ENCODE assay signal across 13 cellular contexts in genomic region chr6:134446228-134446848, GRCh38.
DNase-seq lines count a peak whose midpoint lies in the region; ATAC-seq and TF ChIP-seq lines count a peak whose summit lies in the region.
"Had no signal": no experiment of that assay in that cellular context is flagged by ENCODE, and none has a peak within 500 bp of the region (broad histone marks: within the 10 kb centered on the region; RNA-seq: fewer than 3 reads in every experiment).

No MANE protein-coding gene starts in this region.

- H3K4me1 ChIP-seq in mammary epithelial cell (ENCODE audit: insufficient read depth, low read length), result peaks cover 23% of the 10 kb centered on the region

- H3K9me3 Mint-ChIP-seq in MCF 10A (ENCODE audit: unreplicated experiment) (no peaks in the 10 kb centered on the region), T-cell (no peaks in the 10 kb centered on the region)
- H3K9me3 Mint-ChIP-seq: stimulated activated naive CD8-positive, alpha-beta T cell treated with anti-CD3 and anti-CD28 coated beads, Interleukin-15, amount 100 ng/mL, for 72 hours had no signal

- POLR2A ChIA-PET in MCF 10A (lab: Yijun Ruan, JAX) (interaction anchor here (0.7 to 0.8 kb wide), 2 partner anchors 9 to 70 kb away, joined by 3 to 4 read pairs; no protein-coding TSS in a partner anchor), T-cell (lab: Charles Lee) (no interaction called here)

- CTCF ChIA-PET in mammary epithelial cell (lab: Charles Lee; ENCODE audit: low non-redundant PET) (no interaction called here), MCF 10A (lab: Yijun Ruan, JAX) (interaction anchor here (0.6 kb wide), 1 partner anchor 50 kb away, joined by 3 read pairs; no protein-coding TSS in a partner anchor), T-cell (lab: Charles Lee) (no interaction called here)

- H3K4me2 ChIP-seq in mammary epithelial cell (ENCODE audit: insufficient read depth, low read depth, low read length), result no peak overlapping the region

- peak overlapping the region; percentile 94 for H3K27ac ChIP-seq in mammary epithelial cell (ENCODE audit: insufficient read depth, low read depth, low read length)

- H3K27ac Mint-ChIP-seq in MCF 10A (ENCODE audit: low read depth, unreplicated experiment) (no peak overlapping the region), T-cell (no peak overlapping the region)

- H3K79me2 ChIP-seq in mammary epithelial cell (ENCODE audit: insufficient read depth, low read length), result no peaks in the 10 kb centered on the region

- in situ Hi-C loops in mammary epithelial cell (cut with MboI; ENCODE audit: low sequenced_read_pairs in 2 of 2), result loop anchor here in 1 of 2 donors (25.0 kb wide), 1 partner anchor 366 kb away; no protein-coding TSS in a partner anchor

- no peak for ATAC-seq in GM19452 (IDR thresholded peaks at IDR 0.05; ENCODE audit: unreplicated experiment)
- no peak for ATAC-seq in T-cell (replicated peaks in 1 of 4)
- ATAC-seq: GM12878; stimulated activated naive CD8-positive, alpha-beta T cell treated with anti-CD3 and anti-CD28 coated beads, Interleukin-15, amount 100 ng/mL, for 72 hours had no signal

- no peaks in the 10 kb centered on the region for H3K27me3 ChIP-seq in mammary epithelial cell (ENCODE audit: insufficient read depth, low read length)

- no peaks in the 10 kb centered on the region for H3K36me3 ChIP-seq in mammary epithelial cell (ENCODE audit: insufficient read depth, low read length)

- dilution Hi-C loops in mammary epithelial cell (cut with HindIII; ENCODE audit: low sequenced_read_pairs), result no loop called here

- H3K9me3 ChIP-seq in mammary epithelial cell (replicated peaks; ENCODE audit: insufficient read depth, low read length), result no peaks in the 10 kb centered on the region

- H3K4me3 Mint-ChIP-seq in MCF 10A (ENCODE audit: unreplicated experiment), result no peak overlapping the region
- no peak overlapping the region for H3K4me3 Mint-ChIP-seq in T-cell
- H3K4me3 Mint-ChIP-seq: stimulated activated naive CD8-positive, alpha-beta T cell treated with anti-CD3 and anti-CD28 coated beads, Interleukin-15, amount 100 ng/mL, for 72 hours had no signal

- no peak overlapping the region for H3K4me3 ChIP-seq in mammary epithelial cell (replicated peaks in 1 of 3; ENCODE audit: insufficient read depth in 1 of 3, low read depth in 2 of 3, low read length in 3 of 3)
- H3K4me3 ChIP-seq: GM12878 had no signal

- H2AFZ ChIP-seq in mammary epithelial cell (ENCODE audit: low read depth, low read length), result no peak overlapping the region

- H3K4me1 Mint-ChIP-seq in MCF 10A (ENCODE audit: insufficient read depth, unreplicated experiment) (peaks cover 13% of the 10 kb centered on the region), T-cell (peaks cover 0 to 6% (median 3%) of the 10 kb centered on the region in 3 donors)

- intact Hi-C loops in mammary epithelial cell (cut with micrococcal nuclease) (no loop called here), MCF 10A (cut with micrococcal nuclease) (no loop called here)

- DNase-seq in mammary epithelial cell (no peak), MCF 10A (ENCODE audit: unreplicated experiment) (no peak), amniotic stem cell (lab: John Stamatoyannopoulos, UW) (peak; percentile 55), globus pallidus (ENCODE audit: low spot score) (peak; percentile 86), ureter (ENCODE audit: low spot score) (peak; percentile 48), cerebellum (ENCODE audit: low spot score) (no peak), T-cell (no peak)
- DNase-seq: activated effector memory CD4-positive, alpha-beta T cell treated with Interleukin-2 at 50 U/mL for 16 hours; AML-193; NCI-H2081 treated with DMSO at 0.1 percent for 48 hours; stimulated activated naive CD8-positive, alpha-beta T cell treated with anti-CD3 and anti-CD28 coated beads, Interleukin-15, amount 100 ng/mL, for 72 hours had no signal

- no peaks in the 10 kb centered on the region for H4K20me1 ChIP-seq in mammary epithelial cell (ENCODE audit: insufficient read depth, low read length)

- H3K27me3 Mint-ChIP-seq in MCF 10A (ENCODE audit: insufficient read depth, unreplicated experiment) (no peaks in the 10 kb centered on the region), T-cell (no peaks in the 10 kb centered on the region)
- H3K27me3 Mint-ChIP-seq: stimulated activated naive CD8-positive, alpha-beta T cell treated with anti-CD3 and anti-CD28 coated beads, Interleukin-15, amount 100 ng/mL, for 72 hours had no signal

- BruUV-seq in mammary epithelial cell (replicated peaks; lab: Mats Ljungman, UMichigan), result no TSS peak
- no TSS peak for BruUV-seq in MCF 10A (replicated peaks; lab: Mats Ljungman, UMichigan)

- TF ChIP-seq CTCF in mammary epithelial cell (conservative IDR thresholded peaks at IDR 0.05 in 1 of 2, IDR thresholded peaks at IDR 0.05 in 1 of 2; ENCODE audit: extremely low read depth in 1 of 2, insufficient read depth in 1 of 2, low read depth in 1 of 2, low read length in 2 of 2) (no peak), MCF 10A (IDR thresholded peaks at IDR 0.05; ENCODE audit: unreplicated experiment) (no peak)

- no peaks in the 10 kb centered on the region for H3K36me3 Mint-ChIP-seq in MCF 10A (ENCODE audit: insufficient read depth, unreplicated experiment)
- no peaks in the 10 kb centered on the region for H3K36me3 Mint-ChIP-seq in T-cell

- WGBS in mammary epithelial cell (ENCODE audit: low coverage, missing lambda C conversion rate), result 79% methylated on average over 6 of the region's 6 CpGs

- H3K9ac ChIP-seq in mammary epithelial cell (ENCODE audit: insufficient read depth, low read length), result no peak overlapping the region

Comparison
In these comparisons a context has a peak if more than half of its experiments do, and no peak if none do; other contexts are left out.
1. DNase-seq: peak in amniotic stem cell (single experiment), globus pallidus (single experiment) and ureter (single experiment); none in mammary epithelial cell (single experiment), MCF 10A (single experiment), cerebellum (single experiment) and T-cell (0 of 34).